8 cellular contexts compared by ENCODE assay signal in the genomic region with DNA sequence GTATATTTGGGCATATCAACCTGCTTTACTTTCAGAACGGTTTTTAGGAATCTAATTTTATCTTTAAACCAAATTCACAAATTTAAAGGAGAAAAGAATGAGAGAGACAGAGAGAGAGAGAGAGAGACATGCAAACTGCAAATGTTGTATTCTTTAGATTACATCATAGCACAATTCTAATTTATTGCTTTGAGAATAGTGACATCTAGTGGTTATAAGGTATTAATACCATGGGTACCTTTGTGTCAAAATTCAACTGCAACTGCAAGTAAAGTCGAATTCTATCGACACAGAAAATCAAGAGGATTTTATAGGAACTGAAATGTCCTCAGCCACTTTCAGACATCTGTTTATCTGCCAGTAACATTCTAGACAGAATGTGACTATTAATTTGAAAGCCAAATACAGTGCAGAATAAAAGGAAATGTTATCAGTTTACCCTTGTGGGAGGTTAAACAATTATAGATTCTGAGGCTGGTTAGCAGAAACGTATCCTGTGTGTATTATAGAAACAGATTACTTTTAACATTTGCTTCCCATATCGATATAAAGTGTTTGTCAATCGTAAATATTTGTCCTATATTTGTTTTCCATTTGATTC.
DNase-seq lines count a peak whose midpoint lies in the region; ATAC-seq and TF ChIP-seq lines count a peak whose summit lies in the region.

No MANE protein-coding gene starts in this region.

- no peak overlapping the region for H3K27ac Mint-ChIP-seq in brain
- no peak overlapping the region for H3K27ac Mint-ChIP-seq in activated CD4-positive, alpha-beta T cell treated with anti-CD3 and anti-CD28 coated beads, Interleukin-2, amount 10 ng/mL, durations not matched to agents 7 days and 5 days

- H3K27ac ChIP-seq in liver (ENCODE audit: low read depth in 1 of 2, low read length in 2 of 2): no peak overlapping the region

- POLR2A ChIA-PET in activated CD4-positive, alpha-beta T cell treated with anti-CD3 and anti-CD28 coated beads, Interleukin-2, amount 10 ng/mL, durations not matched to agents 7 days and 5 days (lab: Charles Lee): no interaction called here

- peaks cover 12% of the 10 kb centered on the region for H3K4me1 Mint-ChIP-seq in brain
- H3K4me1 Mint-ChIP-seq in activated CD4-positive, alpha-beta T cell treated with anti-CD3 and anti-CD28 coated beads, Interleukin-2, amount 10 ng/mL, durations not matched to agents 7 days and 5 days: no peaks in the 10 kb centered on the region

- DNase-seq in Caki2 (ENCODE audit: low read depth): peak; percentile 23
- DNase-seq in GM19238 (ENCODE audit: insufficient read length, low spot score): peak; percentile 2
- DNase-seq in NCI-H345 (lab: John Stamatoyannopoulos, UW): peak; percentile 58
- DNase-seq in activated CD4-positive, alpha-beta T cell treated with anti-CD3 and anti-CD28 coated beads, Interleukin-2, amount 10 ng/mL, durations not matched to agents 7 days and 5 days: no peak
- no peak for DNase-seq in stimulated activated naive CD4-positive, alpha-beta T cell treated with Interleukin-2 at 50 U/mL for 16 hours (lab: John Stamatoyannopoulos, UW)

- TF ChIP-seq RAD21 in liver (IDR thresholded peaks at IDR 0.05): peak; percentile 86 to 87

- no peak overlapping the region for H3K9ac ChIP-seq in liver (ENCODE audit: low read depth in 1 of 2, low read length in 2 of 2)

- H3K36me3 ChIP-seq in liver (ENCODE audit: control insufficient read depth in 4 of 4, insufficient read depth in 3 of 4, low read depth in 1 of 4, low read length in 3 of 4): no peaks in the 10 kb centered on the region

- CTCF ChIA-PET in activated CD4-positive, alpha-beta T cell treated with anti-CD3 and anti-CD28 coated beads, Interleukin-2, amount 10 ng/mL, durations not matched to agents 7 days and 5 days (lab: Charles Lee): no interaction called here

- no peak overlapping the region for H3K4me3 Mint-ChIP-seq in brain
- H3K4me3 Mint-ChIP-seq in activated CD4-positive, alpha-beta T cell treated with anti-CD3 and anti-CD28 coated beads, Interleukin-2, amount 10 ng/mL, durations not matched to agents 7 days and 5 days: no peak overlapping the region

- H3K27me3 Mint-ChIP-seq in brain: no peaks in the 10 kb centered on the region
- no peaks in the 10 kb centered on the region for H3K27me3 Mint-ChIP-seq in activated CD4-positive, alpha-beta T cell treated with anti-CD3 and anti-CD28 coated beads, Interleukin-2, amount 10 ng/mL, durations not matched to agents 7 days and 5 days

- H3K4me3 ChIP-seq in liver (ENCODE audit: low read depth in 1 of 3, low read length in 3 of 3): no peak overlapping the region

- no peaks in the 10 kb centered on the region for H3K27me3 ChIP-seq in liver (ENCODE audit: control insufficient read depth in 4 of 4, insufficient read depth in 4 of 4, low read length in 3 of 4)

- ATAC-seq in HG03139 (IDR thresholded peaks at IDR 0.05; ENCODE audit: unreplicated experiment): peak; percentile 88

- H3K36me3 Mint-ChIP-seq in brain: no peaks in the 10 kb centered on the region
- H3K36me3 Mint-ChIP-seq in activated CD4-positive, alpha-beta T cell treated with anti-CD3 and anti-CD28 coated beads, Interleukin-2, amount 10 ng/mL, durations not matched to agents 7 days and 5 days (ENCODE audit: low read depth): no peaks in the 10 kb centered on the region

- WGBS in liver: 4% methylated on average over 6 of the region's 6 CpGs

- H3K4me1 ChIP-seq in liver (ENCODE audit: control insufficient read depth in 4 of 4, insufficient read depth in 4 of 4, low read length in 3 of 4): peaks cover 0 to 3% (median 0%) of the 10 kb centered on the region in 4 donors

- H3K9me3 Mint-ChIP-seq in brain: peaks cover 0 to 6% (median 0%) of the 10 kb centered on the region in 5 experiments
- no peaks in the 10 kb centered on the region for H3K9me3 Mint-ChIP-seq in activated CD4-positive, alpha-beta T cell treated with anti-CD3 and anti-CD28 coated beads, Interleukin-2, amount 10 ng/mL, durations not matched to agents 7 days and 5 days

- in situ Hi-C loops in Caki2 (cut with HindIII; ENCODE audit: low pct_unique_long_range_greater_than_20kb, low sequenced_read_pairs): no loop called here

- no peaks in the 10 kb centered on the region for H3K9me3 ChIP-seq in liver (ENCODE audit: control insufficient read depth in 4 of 4, low read length in 3 of 4)

- TF ChIP-seq CTCF in brain (conservative IDR thresholded peaks at IDR 0.05): peak; percentile 65 to 76
- peak; percentile 69 for TF ChIP-seq CTCF in liver (IDR thresholded peaks at IDR 0.05; ENCODE audit: low read depth, low read length, missing input control)

TF ChIP-seq in liver, 16 proteins besides CTCF, POLR2A, EP300 and RAD21:
- TF ChIP-seq FOXA2 (IDR thresholded peaks at IDR 0.05): no peak
- TF ChIP-seq, protein P1, sequence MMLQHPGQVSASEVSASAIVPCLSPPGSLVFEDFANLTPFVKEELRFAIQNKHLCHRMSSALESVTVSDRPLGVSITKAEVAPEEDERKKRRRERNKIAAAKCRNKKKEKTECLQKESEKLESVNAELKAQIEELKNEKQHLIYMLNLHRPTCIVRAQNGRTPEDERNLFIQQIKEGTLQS (IDR thresholded peaks at IDR 0.05): peak; percentile 37
- no peak for TF ChIP-seq JUND (IDR thresholded peaks at IDR 0.05)
- TF ChIP-seq HNF4A (conservative IDR thresholded peaks at IDR 0.05): no peak
- no peak for TF ChIP-seq FOXA1 (IDR thresholded peaks at IDR 0.05)
- TF ChIP-seq ZBTB33 (IDR thresholded peaks at IDR 0.05): no peak
- no peak for TF ChIP-seq TAF1 (conservative IDR thresholded peaks at IDR 0.05)
- no peak for TF ChIP-seq HNF4G (IDR thresholded peaks at IDR 0.05)
TF ChIP-seq in liver: peak in this region for 1.

Comparison
In these comparisons a context has a peak if more than half of its experiments do, and no peak if none do; other contexts are left out.
1. DNase-seq: peak in Caki2 (single experiment), GM19238 (single experiment) and NCI-H345 (single experiment); none in activated CD4-positive, alpha-beta T cell treated with anti-CD3 and anti-CD28 coated beads, Interleukin-2, amount 10 ng/mL, durations not matched to agents 7 days and 5 days (single experiment) and stimulated activated naive CD4-positive, alpha-beta T cell treated with Interleukin-2 at 50 U/mL for 16 hours (single experiment).